15 cellular contexts compared by ENCODE assay signal in genomic region chr2:202932425-202933138, GRCh38. TPM values are rescaled to one million over a fixed set of nuclear protein-coding genes. Genes with fewer than 3 reads are reported as not detected.
DNase-seq lines count a peak whose midpoint lies in the region; ATAC-seq and TF ChIP-seq lines count a peak whose summit lies in the region.
"Had no signal": no experiment of that assay in that cellular context is flagged by ENCODE, and none has a peak within 500 bp of the region (broad histone marks: within the 10 kb centered on the region; RNA-seq: fewer than 3 reads in every experiment).

No MANE protein-coding gene starts in this region.

- no peak overlapping the region for H2AFZ ChIP-seq in Karpas-422 (ENCODE audit: low read length)
- H2AFZ ChIP-seq: PC-9 had no signal

- no peaks in the 10 kb centered on the region for H4K20me1 ChIP-seq in Karpas-422 (ENCODE audit: insufficient read depth, low read depth, low read length)

- no peak for TF ChIP-seq EP300 in suprapubic skin (IDR thresholded peaks at IDR 0.05)

- H3K27ac ChIP-seq in Karpas-422 (ENCODE audit: low read length) = no peak overlapping the region
- no peak overlapping the region for H3K27ac ChIP-seq in suprapubic skin
- H3K27ac ChIP-seq: lower lobe of right lung, pancreas, PC-9 had no signal

- H3K9me3 Mint-ChIP-seq in stimulated activated memory B cell treated with anti-CD40 and anti-IgM and Interleukin-4, amounts not matched to agents 10 μg/mL and 1 μg/mL and 100 μg/mL, for 72 hours = no peaks in the 10 kb centered on the region
- H3K9me3 Mint-ChIP-seq: endodermal cell had no signal

- in situ Hi-C loops in astrocyte of the spinal cord (cut with HindIII; ENCODE audit: low sequenced_read_pairs) = no loop called here

- no peak for ATAC-seq in stimulated activated memory B cell treated with anti-CD40 and anti-IgM and Interleukin-4, amounts not matched to agents 10 μg/mL and 1 μg/mL and 100 μg/mL, for 72 hours

- H3K9ac ChIP-seq in Karpas-422 (ENCODE audit: low read length) = no peak overlapping the region

- no peak for TF ChIP-seq POLR2A in suprapubic skin (IDR thresholded peaks at IDR 0.05)

- no peaks in the 10 kb centered on the region for H3K79me2 ChIP-seq in Karpas-422 (ENCODE audit: low read length)

- peaks cover 10% of the 10 kb centered on the region; the same call in 1 of the 2 replicates for H3K36me3 ChIP-seq in Karpas-422 (ENCODE audit: insufficient read depth, low read length)
- H3K36me3 ChIP-seq in suprapubic skin = peaks cover 15% of the 10 kb centered on the region
- H3K36me3 ChIP-seq: pancreas had no signal

- no peak overlapping the region for H3K4me2 ChIP-seq in Karpas-422 (ENCODE audit: low read depth, low read length, poor library complexity, severe bottlenecking)
- H3K4me2 ChIP-seq: PC-9 had no signal

- no peak overlapping the region for H3K4me3 ChIP-seq in HFF-Myc (replicated peaks; ENCODE audit: low read depth, low read length)
- H3K4me3 ChIP-seq in astrocyte of the spinal cord (ENCODE audit: low read depth, low read length) = no peak overlapping the region
- H3K4me3 ChIP-seq in Karpas-422 (ENCODE audit: low read length) = no peak overlapping the region
- no peak overlapping the region for H3K4me3 ChIP-seq in suprapubic skin
- H3K4me3 ChIP-seq: lower lobe of right lung, pancreas, PC-9 had no signal

- TF ChIP-seq CTCF in HFF-Myc (IDR thresholded peaks at IDR 0.05; ENCODE audit: low read depth, low read length, missing control alignments) = no peak
- TF ChIP-seq CTCF in astrocyte of the spinal cord (IDR thresholded peaks at IDR 0.05; ENCODE audit: low read depth, low read length) = no peak
- no peak for TF ChIP-seq CTCF in suprapubic skin (IDR thresholded peaks at IDR 0.05)

- no peak overlapping the region for H3K27ac Mint-ChIP-seq in stimulated activated memory B cell treated with anti-CD40 and anti-IgM and Interleukin-4, amounts not matched to agents 10 μg/mL and 1 μg/mL and 100 μg/mL, for 72 hours
- H3K27ac Mint-ChIP-seq: endodermal cell had no signal

- whole genome bisulfite sequencing in suprapubic skin = 81% methylated on average over 3 of the region's 3 CpGs

- H3K27me3 ChIP-seq in Karpas-422 (ENCODE audit: low read length) (no peaks in the 10 kb centered on the region), suprapubic skin (no peaks in the 10 kb centered on the region)
- H3K27me3 ChIP-seq: pancreas had no signal

- no peaks in the 10 kb centered on the region for H3K9me3 ChIP-seq in Karpas-422 (ENCODE audit: low read length)
- H3K9me3 ChIP-seq in suprapubic skin = no peaks in the 10 kb centered on the region
- H3K9me3 ChIP-seq: lower lobe of right lung, pancreas had no signal

- H3K4me1 ChIP-seq in Karpas-422 (ENCODE audit: low read length) (no peaks in the 10 kb centered on the region), suprapubic skin (no peaks in the 10 kb centered on the region)
- H3K4me1 ChIP-seq: lower lobe of right lung, pancreas had no signal

- no peak overlapping the region for H3K4me3 Mint-ChIP-seq in stimulated activated memory B cell treated with anti-CD40 and anti-IgM and Interleukin-4, amounts not matched to agents 10 μg/mL and 1 μg/mL and 100 μg/mL, for 72 hours
- H3K4me3 Mint-ChIP-seq: endodermal cell had no signal

- no peaks in the 10 kb centered on the region for H3K27me3 Mint-ChIP-seq in stimulated activated memory B cell treated with anti-CD40 and anti-IgM and Interleukin-4, amounts not matched to agents 10 μg/mL and 1 μg/mL and 100 μg/mL, for 72 hours

- H3K36me3 Mint-ChIP-seq in stimulated activated memory B cell treated with anti-CD40 and anti-IgM and Interleukin-4, amounts not matched to agents 10 μg/mL and 1 μg/mL and 100 μg/mL, for 72 hours = peaks cover 70% of the 10 kb centered on the region

- H3K9me2 ChIP-seq in Karpas-422 (replicated peaks; ENCODE audit: insufficient read depth, low read length) = no peaks in the 10 kb centered on the region

- DNase-seq in AG08395 (ENCODE audit: low spot score) (peak; percentile 32), HFF-Myc (ENCODE audit: extremely low read depth, low read depth) (peak; percentile 4), astrocyte of the spinal cord (ENCODE audit: low read depth, low spot score) (peak; percentile 29), iPS-NIHi7 (ENCODE audit: extremely low spot score) (peak; percentile 10), Karpas-422 (no peak), suprapubic skin (ENCODE audit: low spot score in 2 of 2) (no peak)
- DNase-seq in NK-92 treated with Interleukin-12 subunit alpha and Interleukin-12 subunit beta, amount 100 ng/mL, for 24 hours (lab: John Stamatoyannopoulos, UW) = no peak
- DNase-seq: DMS 273 treated with DMSO at 0.1 percent for 48 hours; endodermal cell; lower lobe of right lung; NCI-H2227 treated with DMSO at 0.1 percent for 48 hours; pancreas; PC-9; stimulated activated CD8-positive, alpha-beta memory T cell treated with anti-CD3 and anti-CD28 coated beads, Interleukin-4, amount 100 ng/mL, for 48 hours had no signal

- H3K4me1 Mint-ChIP-seq in stimulated activated memory B cell treated with anti-CD40 and anti-IgM and Interleukin-4, amounts not matched to agents 10 μg/mL and 1 μg/mL and 100 μg/mL, for 72 hours = peaks cover 16% of the 10 kb centered on the region
- H3K4me1 Mint-ChIP-seq: endodermal cell had no signal

RNA-seq across cellular contexts. Expression of gene CARF, which starts 20.5 kb away (rescaled TPM):
- 11.8 and 13.8 TPM in 2 replicates for total RNA-seq in Karpas-422 (2014; rRNA removed; shearing (Covaris generic); ENCODE audit: low replicate concordance)
- 10 to 100 TPM in 2 of 4 donors, 1 to 10 TPM in 2; 6.7 to 20.6 (median 11.1) TPM for total RNA-seq in suprapubic skin

RNA-seq across cellular contexts. Expression of gene WDR12, which starts 21.1 kb away (rescaled TPM):
- 63.9 and 129 TPM in 2 replicates for total RNA-seq in Karpas-422 (2014; rRNA removed; shearing (Covaris generic); ENCODE audit: low replicate concordance)
- 10 to 100 TPM; 18.2 to 30.2 (median 26.2) TPM for total RNA-seq in suprapubic skin

Comparison
In these comparisons a context has a peak if more than half of its experiments do, and no peak if none do; other contexts are left out.
1. DNase-seq: peak in AG08395 (single experiment), HFF-Myc (single experiment), astrocyte of the spinal cord (single experiment) and iPS-NIHi7 (single experiment); none in NK-92 treated with Interleukin-12 subunit alpha and Interleukin-12 subunit beta, amount 100 ng/mL, for 24 hours (single experiment), Karpas-422 (single experiment) and suprapubic skin (0 of 2).